Comparison of ENCODE assay signal across 9 cellular contexts in genomic region chr2:11124760-11125068, GRCh38.
"Had no signal": no experiment of that assay in that cellular context is flagged by ENCODE, and none has a peak within 500 bp of the region (broad histone marks: within the 10 kb centered on the region; RNA-seq: fewer than 3 reads in every experiment).

No MANE protein-coding gene starts in this region.

- H3K4me3 ChIP-seq: esophagus muscularis mucosa, left lung, right atrium auricular region, skin epidermis, upper lobe of left lung had no signal

- H3K36me3 ChIP-seq: esophagus muscularis mucosa, left lung, neutrophil, right atrium auricular region, upper lobe of left lung had no signal

- H3K27me3 ChIP-seq: right atrium auricular region, upper lobe of left lung had no signal

- ATAC-seq: stimulated activated naive CD8-positive, alpha-beta T cell treated with anti-CD3 and anti-CD28 coated beads, Interleukin-15, Interleukin-2, amounts not matched to agents 100 U/mL and 50 U/mL, for 24 hours had no signal

- H3K9me3 ChIP-seq: esophagus muscularis mucosa, left lung, neutrophil, right atrium auricular region, upper lobe of left lung had no signal

- H3K27ac ChIP-seq: esophagus muscularis mucosa, left lung, neutrophil, right atrium auricular region, skin epidermis, upper lobe of left lung had no signal

- DNase-seq: activated B cell treated with CpG ODN at 0.5 μM for 24 hours, kidney had no signal
